ENCODE assay signal across 1 cellular context in genomic region chr2:61470965-61471904, GRCh38.
A peak's percentile ranks its signal among the peaks of the same experiment; 100 is the strongest.
TF ChIP-seq lines count a peak whose summit lies in the region.

TSS of gene USP34 (minus strand) at chr2:61471087. CDS start at chr2:61470692, 395 bp downstream.

TF ChIP-seq in HepG2, 621 proteins besides CTCF, POLR2A, EP300 and RAD21 (continued from another document and continues in another):
- TF ChIP-seq YEATS2 (CRISPR knock-in tag; IDR thresholded peaks at IDR 0.05; ENCODE audit: borderline replicate concordance): peak; percentile 66
- no peak; the same call in none of the 2 replicates for TF ChIP-seq ZSCAN9 (CRISPR knock-in tag; IDR thresholded peaks at IDR 0.05; ENCODE audit: borderline replicate concordance)
- peak; percentile 99 for TF ChIP-seq ZBTB8A (CRISPR knock-in tag; IDR thresholded peaks at IDR 0.05; ENCODE audit: borderline replicate concordance, low read depth)
- TF ChIP-seq NAIF1 (CRISPR knock-in tag; IDR thresholded peaks at IDR 0.05; ENCODE audit: borderline replicate concordance): no peak; the same call in 1 of the 2 replicates
- no peak for TF ChIP-seq ATF6 (CRISPR knock-in tag; conservative IDR thresholded peaks at IDR 0.05)
- peak; percentile 75 for TF ChIP-seq PITX1 (CRISPR knock-in tag; IDR thresholded peaks at IDR 0.05)
- TF ChIP-seq ZBTB40 (IDR thresholded peaks at IDR 0.05): no peak
- peak; percentile 48; the same call in 1 of the 2 replicates for TF ChIP-seq ZBTB40 (CRISPR knock-in tag; IDR thresholded peaks at IDR 0.05)
- 0 out of 2 replicates have a peak, but pooled peaks have one; percentile 37 for TF ChIP-seq IRF1 (CRISPR knock-in tag; IDR thresholded peaks at IDR 0.05; ENCODE audit: low read depth)
- peak; percentile 86; the same call in 1 of the 2 replicates for TF ChIP-seq KDM3A (CRISPR knock-in tag; IDR thresholded peaks at IDR 0.05; ENCODE audit: low read depth)
- TF ChIP-seq CAMTA2 (CRISPR knock-in tag; IDR thresholded peaks at IDR 0.05; ENCODE audit: borderline replicate concordance): peak; percentile 79; the same call in 1 of the 2 replicates
- TF ChIP-seq NFAT5 (CRISPR knock-in tag; IDR thresholded peaks at IDR 0.05): peak; percentile 34; the same call in 1 of the 2 replicates
- peak; percentile 78; the same call in 1 of the 2 replicates for TF ChIP-seq GATAD1 (CRISPR knock-in tag; IDR thresholded peaks at IDR 0.05)
- TF ChIP-seq DPF2 (CRISPR knock-in tag; IDR thresholded peaks at IDR 0.05; ENCODE audit: borderline replicate concordance, low read depth): 0 out of 2 replicates have a peak, but pooled peaks have one; percentile 8
- TF ChIP-seq REST (IDR thresholded peaks at IDR 0.05; ENCODE audit: borderline replicate concordance in 1 of 2, low read depth in 1 of 2, low read length in 2 of 2): peak in 1 of 2 experiments; percentile 52; a peak in 1 of 4 replicates
- TF ChIP-seq SP5 (CRISPR knock-in tag; IDR thresholded peaks at IDR 0.05; ENCODE audit: borderline replicate concordance, low read depth): peak; percentile 92
- TF ChIP-seq SAP130 (CRISPR knock-in tag; IDR thresholded peaks at IDR 0.05; ENCODE audit: low read depth): peak; percentile 90
- TF ChIP-seq AKAP8 (CRISPR knock-in tag; IDR thresholded peaks at IDR 0.05): peak; percentile 61; the same call in 1 of the 2 replicates
- peak; percentile 89 for TF ChIP-seq ASH2L (IDR thresholded peaks at IDR 0.05; ENCODE audit: insufficient read length, low read depth, low read length)
- TF ChIP-seq ZNF788 (CRISPR knock-in tag; IDR thresholded peaks at IDR 0.05; ENCODE audit: borderline replicate concordance): peak; percentile 52; the same call in 1 of the 2 replicates
- peak; percentile 72 for TF ChIP-seq ELF1 (CRISPR knock-in tag; IDR thresholded peaks at IDR 0.05)
- no peak; the same call in 1 of the 2 replicates for TF ChIP-seq KDM6A (CRISPR knock-in tag; IDR thresholded peaks at IDR 0.05; ENCODE audit: low read depth)
- TF ChIP-seq ZNF101 (CRISPR knock-in tag; IDR thresholded peaks at IDR 0.05; ENCODE audit: borderline replicate concordance, low read depth): no peak
- TF ChIP-seq MAX (IDR thresholded peaks at IDR 0.05): peak; percentile 84
- peak; percentile 73; the same call in 1 of the 2 replicates for TF ChIP-seq ZNF709 (CRISPR knock-in tag; IDR thresholded peaks at IDR 0.05)
- peak; percentile 81 for TF ChIP-seq ZSCAN31 (CRISPR knock-in tag; IDR thresholded peaks at IDR 0.05; ENCODE audit: low read depth)
- 0 out of 2 replicates have a peak, but pooled peaks have one; percentile 11 for TF ChIP-seq THRA (CRISPR knock-in tag; IDR thresholded peaks at IDR 0.05; ENCODE audit: borderline replicate concordance)
- TF ChIP-seq KLF12 (CRISPR knock-in tag; IDR thresholded peaks at IDR 0.05; ENCODE audit: borderline replicate concordance): no peak; the same call in 1 of the 2 replicates
- peak; percentile 82 for TF ChIP-seq ZMAT3 (CRISPR knock-in tag; conservative IDR thresholded peaks at IDR 0.05)
- TF ChIP-seq NRL (CRISPR knock-in tag; IDR thresholded peaks at IDR 0.05; ENCODE audit: borderline replicate concordance): peak; percentile 95; the same call in 1 of the 2 replicates
- TF ChIP-seq RFXANK (CRISPR knock-in tag; IDR thresholded peaks at IDR 0.05): peak; percentile 62; the same call in 1 of the 2 replicates
